Comparison of ENCODE assay signal across 8 cellular contexts in the genomic region with DNA sequence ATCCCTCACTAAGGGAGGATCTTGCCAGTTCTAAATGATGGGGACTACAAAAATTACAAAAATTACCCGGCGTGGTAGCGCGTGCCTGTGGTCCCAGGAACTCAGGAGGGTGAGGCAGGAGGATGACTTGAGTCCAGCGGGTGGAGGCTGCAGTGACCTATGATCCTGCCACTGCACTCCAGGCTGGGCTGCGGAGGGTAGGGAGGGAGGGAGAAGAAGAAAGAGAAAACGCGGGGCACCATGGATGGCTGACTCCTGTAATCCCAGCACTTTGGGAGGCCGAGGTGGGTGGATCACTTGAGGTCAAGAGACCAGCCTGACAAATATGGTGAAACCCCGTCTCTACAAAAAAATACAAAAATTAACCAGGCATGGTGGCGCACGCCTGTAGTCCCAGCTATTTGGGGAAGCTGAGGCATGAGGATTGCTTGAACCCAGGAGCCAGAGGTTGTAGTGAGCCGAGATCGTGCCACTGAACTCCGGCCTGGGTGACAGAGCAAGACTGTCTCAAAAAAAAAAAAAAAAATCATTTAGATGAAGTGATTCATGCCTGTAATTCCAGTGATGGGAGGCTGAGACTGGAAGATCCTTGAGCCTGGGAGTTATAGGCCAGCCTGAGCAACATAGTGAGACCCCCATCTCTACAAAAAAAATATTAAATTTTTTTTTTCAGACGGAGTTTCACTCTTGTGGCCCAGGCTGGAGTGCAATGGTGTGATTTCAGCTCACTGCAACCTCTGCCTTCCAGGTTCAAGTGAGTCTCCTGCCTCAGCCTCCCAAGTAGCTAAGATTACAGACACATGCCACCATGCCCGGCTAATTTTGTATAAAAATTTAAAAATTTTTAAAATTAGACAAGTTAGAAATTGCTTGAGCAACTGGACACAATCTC.
A peak's percentile ranks its signal among the peaks of the same experiment; 100 is the strongest.
DNase-seq lines count a peak whose midpoint lies in the region; ATAC-seq and TF ChIP-seq lines count a peak whose summit lies in the region.
"Not testable (repeated sequence)": the region's sequence is repeated elsewhere in the genome, so short reads cannot be mapped to it uniquely, and the experiment has no call there.

No MANE protein-coding gene starts in this region.

- H3K9me3 Mint-ChIP-seq in CD8-positive, alpha-beta memory T cell; activated naive CD8-positive, alpha-beta T cell treated with anti-CD3 and anti-CD28 coated beads for 36 hours; glutamatergic neuron (ENCODE audit: unreplicated experiment): not testable (repeated sequence)

- peak overlapping the region in 7 of 8 donors; percentile 68 to 93 (median 83) for H3K27ac Mint-ChIP-seq in CD8-positive, alpha-beta memory T cell
- H3K27ac Mint-ChIP-seq in activated naive CD8-positive, alpha-beta T cell treated with anti-CD3 and anti-CD28 coated beads for 36 hours: peak overlapping the region; percentile 91
- H3K27ac Mint-ChIP-seq in glutamatergic neuron (ENCODE audit: unreplicated experiment): peak overlapping the region; percentile 23

- H3K4me1 Mint-ChIP-seq in CD8-positive, alpha-beta memory T cell: peaks cover 35 to 46% (median 36%) of the 10 kb centered on the region in 3 donors
- peaks cover 47% of the 10 kb centered on the region for H3K4me1 Mint-ChIP-seq in activated naive CD8-positive, alpha-beta T cell treated with anti-CD3 and anti-CD28 coated beads for 36 hours
- H3K4me1 Mint-ChIP-seq in glutamatergic neuron (ENCODE audit: low read depth, unreplicated experiment): peaks cover 29% of the 10 kb centered on the region

- not testable (repeated sequence) for H3K27ac ChIP-seq in CD8-positive, alpha-beta memory T cell (ENCODE audit: low read depth, low read length); lower lobe of right lung
- H3K27ac ChIP-seq in RWPE2 (ENCODE audit: poor library complexity, severe bottlenecking) (peak overlapping the region; percentile 90), tibial artery (peak overlapping the region in 1 of 2 donors; percentile 98)

- H3K9me3 ChIP-seq in CD8-positive, alpha-beta memory T cell (ENCODE audit: low read length); RWPE2 (ENCODE audit: severe bottlenecking); lower lobe of right lung; tibial artery: not testable (repeated sequence)

- POLR2A ChIA-PET in CD8-positive, alpha-beta memory T cell (lab: Charles Lee): not testable (repeated sequence)

- ATAC-seq in RWPE2 (ENCODE audit: low read depth); lower lobe of right lung: not testable (repeated sequence)

- H3K4me3 ChIP-seq in CD8-positive, alpha-beta memory T cell (ENCODE audit: low read length); RWPE2 (ENCODE audit: severe bottlenecking); lower lobe of right lung; tibial artery: not testable (repeated sequence)

- H3K4me3 Mint-ChIP-seq in CD8-positive, alpha-beta memory T cell: peak overlapping the region; percentile 43 to 84 (median 72)
- not testable (repeated sequence) for H3K4me3 Mint-ChIP-seq in activated naive CD8-positive, alpha-beta T cell treated with anti-CD3 and anti-CD28 coated beads for 36 hours
- peak overlapping the region; percentile 39 for H3K4me3 Mint-ChIP-seq in glutamatergic neuron (ENCODE audit: unreplicated experiment)

- peaks cover 19% of the 10 kb centered on the region for H3K4me1 ChIP-seq in CD8-positive, alpha-beta memory T cell (ENCODE audit: insufficient read depth, low read length)
- H3K4me1 ChIP-seq in RWPE2 (ENCODE audit: insufficient read depth, poor library complexity, severe bottlenecking) (peaks cover 11% of the 10 kb centered on the region), lower lobe of right lung (peaks cover 18% of the 10 kb centered on the region), tibial artery (peaks cover 0 to 48% (median 6%) of the 10 kb centered on the region in 4 donors)

- intact Hi-C loops in lower lobe of right lung (cut with DNase I); posterior vena cava (cut with DNase I): not testable (repeated sequence)
- intact Hi-C loops in tibial artery (cut with DNase I; ENCODE audit: low total_unique reads): loop anchor here (10.0 kb wide), 1 partner anchor 51 kb away; no protein-coding TSS in a partner anchor

- DNase-seq in CD8-positive, alpha-beta memory T cell: peak in 1 of 5 donors; percentile 45
- peak; percentile 49 for DNase-seq in RWPE2 (ENCODE audit: low spot score)
- DNase-seq in activated CD8-positive, alpha-beta memory T cell treated with anti-CD3 and anti-CD28 coated beads for 24 hours: peak; percentile 58
- DNase-seq in activated naive CD8-positive, alpha-beta T cell treated with anti-CD3 and anti-CD28 coated beads for 36 hours: peak; percentile 1
- DNase-seq in glutamatergic neuron: peak; percentile 14
- peak; percentile 46 for DNase-seq in lower lobe of right lung
- DNase-seq in posterior vena cava (ENCODE audit: low spot score): peak; percentile 78
- DNase-seq in tibial artery: peak; percentile 18 to 66

- TF ChIP-seq CTCF in RWPE2 (IDR thresholded peaks at IDR 0.05; ENCODE audit: poor library complexity, severe bottlenecking); glutamatergic neuron (IDR thresholded peaks at IDR 0.05; ENCODE audit: partially characterized antibody, unreplicated experiment); lower lobe of right lung (IDR thresholded peaks at IDR 0.05); tibial artery (IDR thresholded peaks at IDR 0.05): not testable (repeated sequence)

- CTCF ChIA-PET in CD8-positive, alpha-beta memory T cell (lab: Charles Lee): not testable (repeated sequence)

- H3K27me3 Mint-ChIP-seq in CD8-positive, alpha-beta memory T cell; activated naive CD8-positive, alpha-beta T cell treated with anti-CD3 and anti-CD28 coated beads for 36 hours; glutamatergic neuron (ENCODE audit: unreplicated experiment): not testable (repeated sequence)

- H3K27me3 ChIP-seq in CD8-positive, alpha-beta memory T cell (ENCODE audit: insufficient read depth, low read length, poor library complexity, severe bottlenecking); RWPE2 (ENCODE audit: insufficient read depth, poor library complexity, severe bottlenecking); lower lobe of right lung (ENCODE audit: low read depth); tibial artery: not testable (repeated sequence)

- H3K36me3 ChIP-seq in CD8-positive, alpha-beta memory T cell (ENCODE audit: insufficient read depth, low read length); lower lobe of right lung; tibial artery: not testable (repeated sequence)
- H3K36me3 ChIP-seq in RWPE2 (ENCODE audit: low read depth): peaks cover 30% of the 10 kb centered on the region

- H3K36me3 Mint-ChIP-seq in CD8-positive, alpha-beta memory T cell: peaks cover 0 to 23% (median 0%) of the 10 kb centered on the region in 3 donors
- peaks cover 32% of the 10 kb centered on the region for H3K36me3 Mint-ChIP-seq in activated naive CD8-positive, alpha-beta T cell treated with anti-CD3 and anti-CD28 coated beads for 36 hours
- not testable (repeated sequence) for H3K36me3 Mint-ChIP-seq in glutamatergic neuron (ENCODE audit: unreplicated experiment)

Comparison
In these comparisons a context has a peak if more than half of its experiments do, and no peak if none do; other contexts are left out.
1. H3K27ac Mint-ChIP-seq: peak in every context shown above with its lines; median percentile 91 in activated naive CD8-positive, alpha-beta T cell treated with anti-CD3 and anti-CD28 coated beads for 36 hours; 83 in CD8-positive, alpha-beta memory T cell; 23 in glutamatergic neuron.